In genomic region chrX:148592595-148592994, GRCh38 we compare ENCODE assay signal across 22 cellular contexts.
"Had no signal": no experiment of that assay in that cellular context is flagged by ENCODE, and none has a peak within 500 bp of the region (broad histone marks: within the 10 kb centered on the region; RNA-seq: fewer than 3 reads in every experiment).

No MANE protein-coding gene starts in this region.

- H3K9me3 ChIP-seq: MG63 had no signal

- H3K27me3 ChIP-seq: MG63 had no signal

- H3K36me3 ChIP-seq: MG63 had no signal

- DNase-seq: activated CD4-positive, alpha-beta memory T cell treated with anti-CD3 and anti-CD28 coated beads, Interleukin-2, amount 10 ng/mL, durations not matched to agents 7 days and 5 days; activated CD4-positive, alpha-beta T cell treated with anti-CD3 and anti-CD28 coated beads for 36 hours; activated CD4-positive, alpha-beta T cell treated with anti-CD3 and anti-CD28 coated beads, Interleukin-2, amount 50 U/mL, for 1 hour; activated gamma-delta T cell; activated naive CD4-positive, alpha-beta T cell treated with anti-CD3 and anti-CD28 coated beads, Interleukin-2, amount 10 ng/mL, durations not matched to agents 7 days and 5 days; activated naive CD8-positive, alpha-beta T cell treated with anti-CD3 and anti-CD28 coated beads for 36 hours; activated T-cell treated with anti-CD3 and anti-CD28 coated beads for 4 hours; activated T-cell treated with anti-CD3 and anti-CD28 coated beads, Interleukin-2, amount 50 U/mL, for 48 hours; cerebellar nuclear complex; KG1; MG63; MV-4-11; NCI-H1436; NCI-H2029 treated with DMSO at 0.1 percent for 48 hours; NCI-H345; NCI-H510A; SIG-M5; T-cell; T-helper 2 cell; T1000 had no signal

- ATAC-seq: activated CD4-positive, alpha-beta T cell treated with anti-CD3 and anti-CD28 coated beads for 36 hours; activated T-helper 17 cell treated with anti-CD3 and anti-CD28 coated beads, Interleukin-2, amount 50 U/mL, for 72 hours; T-cell had no signal

- H3K27ac ChIP-seq: VCaP had no signal

- H3K4me3 ChIP-seq: MG63 had no signal
